In genomic region chr4:25535701-25536473, GRCh38 we compare ENCODE assay signal across 22 cellular contexts.
DNase-seq lines count a peak whose midpoint lies in the region; ATAC-seq and TF ChIP-seq lines count a peak whose summit lies in the region.
"Had no signal": no experiment of that assay in that cellular context is flagged by ENCODE, and none has a peak within 500 bp of the region (broad histone marks: within the 10 kb centered on the region; RNA-seq: fewer than 3 reads in every experiment).

No MANE protein-coding gene starts in this region.

- H3F3A ChIP-seq in GM23338 (replicated peaks; ENCODE audit: low read depth): no peaks in the 10 kb centered on the region

- H3K4me3 ChIP-seq in GM23338 (no peak overlapping the region), OCI-LY7 (ENCODE audit: low read depth, low read length, poor library complexity, severe bottlenecking) (peak overlapping the region; percentile 22), right lobe of liver (no peak overlapping the region), tibial nerve (no peak overlapping the region)
- H3K4me3 ChIP-seq: colonic mucosa, testis had no signal

- 69% methylated on average over 10 of the region's 10 CpGs for WGBS in right lobe of liver (ENCODE audit: insufficient coverage, low coverage, low lambda C conversion rate, missing lambda C conversion rate)
- WGBS in tibial nerve, 2 donors: 51 to 55% methylated on average over 10 of the region's 10 CpGs

- no peak overlapping the region for H3K27ac Mint-ChIP-seq in GM23338
- H3K27ac Mint-ChIP-seq in osteocyte (ENCODE audit: unreplicated experiment): no peak overlapping the region
- H3K27ac Mint-ChIP-seq: activated naive CD4-positive, alpha-beta T cell treated with anti-CD3 and anti-CD28 coated beads, Interleukin-2, amount 10 ng/mL, durations not matched to agents 7 days and 5 days; activated T-helper 1 cell treated with anti-CD3 and anti-CD28 coated beads, Interleukin-12 subunit alpha, Interleukin-12 subunit beta, Interleukin-2, Interleukin-4 antibody, amounts not matched to agents 30 ng/mL and 10 ng/mL and 1 ng/mL, durations not matched to agents 14 hours and 24 hours and 36 hours; effector memory CD8-positive, alpha-beta T cell; memory B cell; WTC11 had no signal

- no peaks in the 10 kb centered on the region for H3K79me2 ChIP-seq in GM23338 (replicated peaks; ENCODE audit: insufficient read depth)
- H3K79me2 ChIP-seq in OCI-LY7 (ENCODE audit: insufficient read depth, low read depth, low read length): no peaks in the 10 kb centered on the region

- H4K20me1 ChIP-seq in GM23338 (replicated peaks; ENCODE audit: insufficient read depth): no peaks in the 10 kb centered on the region
- no peaks in the 10 kb centered on the region for H4K20me1 ChIP-seq in OCI-LY7 (ENCODE audit: insufficient read depth, low read length)

- H3K36me3 Mint-ChIP-seq in GM23338 (ENCODE audit: low read depth) (no peaks in the 10 kb centered on the region), osteocyte (ENCODE audit: unreplicated experiment) (no peaks in the 10 kb centered on the region)
- H3K36me3 Mint-ChIP-seq: activated naive CD4-positive, alpha-beta T cell treated with anti-CD3 and anti-CD28 coated beads, Interleukin-2, amount 10 ng/mL, durations not matched to agents 7 days and 5 days; WTC11 had no signal

- H2AFZ ChIP-seq in GM23338 (peak overlapping the region; percentile 90), OCI-LY7 (ENCODE audit: low read length) (peak overlapping the region; percentile 13; the same call in 1 of the 2 replicates)

- CTCF ChIA-PET in OCI-LY7 (lab: Charles Lee; ENCODE audit: unreplicated experiment): no interaction called here

- no peaks in the 10 kb centered on the region for H3K27me3 ChIP-seq in GM23338 (ENCODE audit: insufficient read depth)
- no peaks in the 10 kb centered on the region for H3K27me3 ChIP-seq in right lobe of liver
- no peaks in the 10 kb centered on the region for H3K27me3 ChIP-seq in tibial nerve
- H3K27me3 ChIP-seq: colonic mucosa, foreskin keratinocyte, testis had no signal

- H3K4me3 Mint-ChIP-seq in GM23338 (no peak overlapping the region), osteocyte (ENCODE audit: unreplicated experiment) (no peak overlapping the region)
- H3K4me3 Mint-ChIP-seq: activated naive CD4-positive, alpha-beta T cell treated with anti-CD3 and anti-CD28 coated beads, Interleukin-2, amount 10 ng/mL, durations not matched to agents 7 days and 5 days; activated T-helper 1 cell treated with anti-CD3 and anti-CD28 coated beads, Interleukin-12 subunit alpha, Interleukin-12 subunit beta, Interleukin-2, Interleukin-4 antibody, amounts not matched to agents 30 ng/mL and 10 ng/mL and 1 ng/mL, durations not matched to agents 14 hours and 24 hours and 36 hours; effector memory CD8-positive, alpha-beta T cell; WTC11 had no signal

- no peaks in the 10 kb centered on the region for H3K9me2 ChIP-seq in GM23338 (ENCODE audit: insufficient read depth)
- no peaks in the 10 kb centered on the region for H3K9me2 ChIP-seq in OCI-LY7 (ENCODE audit: insufficient read depth, low read length)

- no peak for TF ChIP-seq EP300 in tibial nerve (IDR thresholded peaks at IDR 0.05)

- H3K27ac ChIP-seq in GM23338 (ENCODE audit: low read depth) (no peak overlapping the region), OCI-LY7 (ENCODE audit: low read depth, low read length, poor library complexity, severe bottlenecking) (peak overlapping the region; percentile 55), right lobe of liver (no peak overlapping the region), tibial nerve (peak overlapping the region in 3 of 4 donors; percentile 20 to 56 (median 27))
- H3K27ac ChIP-seq: colonic mucosa, foreskin keratinocyte, testis had no signal

- H3K9me3 ChIP-seq in OCI-LY7 (ENCODE audit: low read length) (no peaks in the 10 kb centered on the region), right lobe of liver (no peaks in the 10 kb centered on the region), tibial nerve (no peaks in the 10 kb centered on the region)
- H3K9me3 ChIP-seq: Caco-2, colonic mucosa, testis had no signal

- H3K36me3 ChIP-seq in GM23338 (ENCODE audit: insufficient read depth) (no peaks in the 10 kb centered on the region), OCI-LY7 (ENCODE audit: insufficient read depth, low read length) (no peaks in the 10 kb centered on the region), right lobe of liver (no peaks in the 10 kb centered on the region), tibial nerve (no peaks in the 10 kb centered on the region)
- H3K36me3 ChIP-seq: colonic mucosa had no signal

- H3K9me3 Mint-ChIP-seq in GM23338 (0 out of 3 replicates have a peak, but pooled peaks cover 3% of the 10 kb centered on the region), osteocyte (ENCODE audit: unreplicated experiment) (no peaks in the 10 kb centered on the region)
- H3K9me3 Mint-ChIP-seq: activated naive CD4-positive, alpha-beta T cell treated with anti-CD3 and anti-CD28 coated beads, Interleukin-2, amount 10 ng/mL, durations not matched to agents 7 days and 5 days; activated T-helper 1 cell treated with anti-CD3 and anti-CD28 coated beads, Interleukin-12 subunit alpha, Interleukin-12 subunit beta, Interleukin-2, Interleukin-4 antibody, amounts not matched to agents 30 ng/mL and 10 ng/mL and 1 ng/mL, durations not matched to agents 14 hours and 24 hours and 36 hours; effector memory CD8-positive, alpha-beta T cell had no signal

- TF ChIP-seq CTCF in GM23338 (conservative IDR thresholded peaks at IDR 0.05; ENCODE audit: low read depth in 2 of 2): no peak
- no peak for TF ChIP-seq CTCF in OCI-LY7 (conservative IDR thresholded peaks at IDR 0.05; ENCODE audit: low read length)
- no peak for TF ChIP-seq CTCF in right lobe of liver (IDR thresholded peaks at IDR 0.05)
- TF ChIP-seq CTCF in tibial nerve (IDR thresholded peaks at IDR 0.05): no peak
- no peak for TF ChIP-seq CTCF in osteocyte (IDR thresholded peaks at IDR 0.05)

- BruUV-seq in OCI-LY7 (replicated peaks; lab: Mats Ljungman, UMichigan): no TSS peak

- intact Hi-C loops in OCI-LY7 (cut with micrococcal nuclease; ENCODE audit: unreplicated experiment) (no loop called here), right lobe of liver (cut with DNase I) (no loop called here)

- POLR2A ChIA-PET in OCI-LY7 (lab: Charles Lee): interaction anchor here (0.6 to 1.4 kb wide), 3 partner anchors 16 to 950 kb away, joined by 4 to 6 read pairs (median 5); no protein-coding TSS in a partner anchor

- H3K27me3 Mint-ChIP-seq in GM23338 (ENCODE audit: insufficient read depth, low read depth, poor library complexity) (peaks cover 4% of the 10 kb centered on the region), osteocyte (ENCODE audit: unreplicated experiment) (peaks cover 18% of the 10 kb centered on the region)

- ATAC-seq in GM23338 (no peak), right lobe of liver (peak; percentile 49 to 90 (median 69)), HG03095 (IDR thresholded peaks at IDR 0.05; ENCODE audit: unreplicated experiment) (no peak)
- ATAC-seq: effector memory CD8-positive, alpha-beta T cell; foreskin keratinocyte; stimulated activated naive CD8-positive, alpha-beta T cell treated with anti-CD3 and anti-CD28 coated beads, Interleukin-15, Interleukin-2, amounts not matched to agents 100 U/mL and 50 U/mL, for 24 hours had no signal

- H3K4me2 ChIP-seq in GM23338 (no peak overlapping the region), OCI-LY7 (ENCODE audit: low read length) (peak overlapping the region; percentile 46)

- no peak for TF ChIP-seq POLR2A in right lobe of liver (IDR thresholded peaks at IDR 0.05)
- no peak for TF ChIP-seq POLR2A in tibial nerve (IDR thresholded peaks at IDR 0.05)

- H3K4me1 ChIP-seq in GM23338 (ENCODE audit: insufficient read depth): no peaks in the 10 kb centered on the region
- peaks cover 37% of the 10 kb centered on the region for H3K4me1 ChIP-seq in OCI-LY7 (ENCODE audit: insufficient read depth, low read length, poor library complexity, severe bottlenecking)
- no peaks in the 10 kb centered on the region for H3K4me1 ChIP-seq in right lobe of liver
- H3K4me1 ChIP-seq in tibial nerve: peaks cover 0 to 19% (median 2%) of the 10 kb centered on the region in 4 donors
- H3K4me1 ChIP-seq: Caco-2, colonic mucosa, foreskin keratinocyte, testis had no signal

- DNase-seq in GM23338 (ENCODE audit: low spot score) (no peak), OCI-LY7 (ENCODE audit: low spot score) (peak; percentile 32), right lobe of liver (no peak), tibial nerve (ENCODE audit: low spot score in 2 of 2) (no peak), NCI-H2196 (lab: John Stamatoyannopoulos, UW; ENCODE audit: unreplicated experiment) (no peak), osteocyte (ENCODE audit: extremely low spot score, unreplicated experiment) (no peak)
- DNase-seq: activated naive CD4-positive, alpha-beta T cell treated with anti-CD3 and anti-CD28 coated beads, Interleukin-2, amount 10 ng/mL, durations not matched to agents 7 days and 5 days; Caco-2; colonic mucosa; effector memory CD8-positive, alpha-beta T cell; EL; foreskin keratinocyte; NCI-H2171; NCI-H526; NK-92 treated with Interleukin-12 subunit alpha and Interleukin-12 subunit beta, amount 100 ng/mL, for 24 hours; SHP77 treated with DMSO at 0.1 percent for 48 hours; stimulated activated naive CD8-positive, alpha-beta T cell treated with anti-CD3 and anti-CD28 coated beads, Interleukin-15, Interleukin-2, amounts not matched to agents 100 U/mL and 50 U/mL, for 24 hours; testis had no signal

- H3K4me1 Mint-ChIP-seq in GM23338 (peaks cover 15% of the 10 kb centered on the region), osteocyte (ENCODE audit: unreplicated experiment) (no peaks in the 10 kb centered on the region)
- H3K4me1 Mint-ChIP-seq: activated naive CD4-positive, alpha-beta T cell treated with anti-CD3 and anti-CD28 coated beads, Interleukin-2, amount 10 ng/mL, durations not matched to agents 7 days and 5 days had no signal

Comparison
In these comparisons a context has a peak if more than half of its experiments do, and no peak if none do; other contexts are left out.
1. ATAC-seq: peak in right lobe of liver (4 of 4); none in GM23338 (single experiment) and HG03095 (single experiment).
2. H3K27ac ChIP-seq: peak in OCI-LY7 (single experiment) and tibial nerve (3 of 4); none in GM23338 (single experiment) and right lobe of liver (0 of 3).